Comparison of ENCODE assay signal across 1 cellular context in genomic region chr20:36460648-36461599, GRCh38.
TF ChIP-seq lines count a peak whose summit lies in the region.

No MANE protein-coding gene starts in this region.

TF ChIP-seq in HepG2, 621 proteins besides CTCF, POLR2A, EP300 and RAD21 (continued from another document and continues in another):
- TF ChIP-seq SNAPC4 (CRISPR knock-in tag; IDR thresholded peaks at IDR 0.05) (0 out of 2 replicates have a peak, but pooled peaks have one; percentile 69), NONO (IDR thresholded peaks at IDR 0.05) (no peak), NONO (CRISPR knock-in tag; conservative IDR thresholded peaks at IDR 0.05) (peak; percentile 60), FOXC1 (CRISPR knock-in tag; IDR thresholded peaks at IDR 0.05; ENCODE audit: borderline replicate concordance) (peak; percentile 84; the same call in 1 of the 2 replicates), ZBTB4 (CRISPR knock-in tag; IDR thresholded peaks at IDR 0.05; ENCODE audit: borderline replicate concordance) (peak; percentile 96), ZNF704 (CRISPR knock-in tag; IDR thresholded peaks at IDR 0.05; ENCODE audit: borderline replicate concordance) (peak; percentile 93; the same call in 1 of the 2 replicates), HNF4A (CRISPR knock-in tag; IDR thresholded peaks at IDR 0.05) (peak; percentile 30), GLMP (CRISPR knock-in tag; IDR thresholded peaks at IDR 0.05; ENCODE audit: borderline replicate concordance) (no peak), ZZZ3 (CRISPR knock-in tag; IDR thresholded peaks at IDR 0.05; ENCODE audit: borderline replicate concordance) (peak; percentile 56; the same call in 1 of the 2 replicates), CBFB (CRISPR knock-in tag; IDR thresholded peaks at IDR 0.05) (peak; percentile 20), ZFYVE20 (CRISPR knock-in tag; IDR thresholded peaks at IDR 0.05; ENCODE audit: borderline replicate concordance, low read depth) (0 out of 2 replicates have a peak, but pooled peaks have one; percentile 85), PATZ1 (CRISPR knock-in tag; IDR thresholded peaks at IDR 0.05) (peak; percentile 96), ATAD3A (CRISPR knock-in tag; IDR thresholded peaks at IDR 0.05) (peak; percentile 74; the same call in 1 of the 2 replicates), ZC3H4 (CRISPR knock-in tag; IDR thresholded peaks at IDR 0.05; ENCODE audit: borderline replicate concordance) (no peak), ZSCAN25 (CRISPR knock-in tag; IDR thresholded peaks at IDR 0.05) (peak; percentile 86), SRY (CRISPR knock-in tag; IDR thresholded peaks at IDR 0.05) (peak; percentile 83), POLR2AphosphoS2 (IDR thresholded peaks at IDR 0.05; ENCODE audit: low read depth, low read length) (no peak), JUNB (CRISPR knock-in tag; IDR thresholded peaks at IDR 0.05; ENCODE audit: borderline replicate concordance) (no peak), RORA (CRISPR knock-in tag; IDR thresholded peaks at IDR 0.05) (no peak), ZNF557 (CRISPR knock-in tag; IDR thresholded peaks at IDR 0.05) (peak; percentile 35; the same call in 1 of the 2 replicates), ZFP36L1 (CRISPR knock-in tag; IDR thresholded peaks at IDR 0.05) (peak; percentile 87; the same call in 1 of the 2 replicates), CEBPB (IDR thresholded peaks at IDR 0.05; ENCODE audit: borderline replicate concordance, low read depth, low read length) (no peak), RBFOX2 (IDR thresholded peaks at IDR 0.05; ENCODE audit: low read depth, low read length) (peak; percentile 93), SMYD3 (CRISPR knock-in tag; IDR thresholded peaks at IDR 0.05) (peak; percentile 87), E2F1 (CRISPR knock-in tag; IDR thresholded peaks at IDR 0.05) (peak; percentile 61; the same call in 1 of the 2 replicates), ZNF362 (CRISPR knock-in tag; IDR thresholded peaks at IDR 0.05; ENCODE audit: borderline replicate concordance) (peak; percentile 69; the same call in 1 of the 2 replicates), FOXO1 (CRISPR knock-in tag; IDR thresholded peaks at IDR 0.05) (no peak; the same call in 1 of the 2 replicates), PITX1 (CRISPR knock-in tag; IDR thresholded peaks at IDR 0.05) (peak; percentile 75), HNF1A (IDR thresholded peaks at IDR 0.05; ENCODE audit: low read depth) (no peak; the same call in 1 of the 2 replicates), HNF1A (CRISPR knock-in tag; IDR thresholded peaks at IDR 0.05; ENCODE audit: borderline replicate concordance) (peak; percentile 77; the same call in 1 of the 2 replicates), ZNF598 (CRISPR knock-in tag; IDR thresholded peaks at IDR 0.05; ENCODE audit: borderline replicate concordance) (peak; percentile 96), CCAR2 (optimal IDR thresholded peaks at IDR 0.05; ENCODE audit: low read depth, low read length) (peak; percentile 54), ZNF550 (CRISPR knock-in tag; IDR thresholded peaks at IDR 0.05; ENCODE audit: borderline replicate concordance) (no peak), ZNF446 (CRISPR knock-in tag; IDR thresholded peaks at IDR 0.05) (peak; percentile 12), FOXP1 (IDR thresholded peaks at IDR 0.05) (no peak), FOXP1 (CRISPR knock-in tag; IDR thresholded peaks at IDR 0.05) (no peak), ZNF788 (CRISPR knock-in tag; IDR thresholded peaks at IDR 0.05; ENCODE audit: borderline replicate concordance) (peak; percentile 89; the same call in 1 of the 2 replicates), GMEB2 (CRISPR knock-in tag; IDR thresholded peaks at IDR 0.05; ENCODE audit: low read depth) (no peak), ZNF44 (CRISPR knock-in tag; IDR thresholded peaks at IDR 0.05) (peak; percentile 87; the same call in 1 of the 2 replicates), ZFY (CRISPR knock-in tag; IDR thresholded peaks at IDR 0.05) (peak; percentile 78)
